ENCODE assay signal across 11 cellular contexts in genomic region chr14:76138758-76139723, GRCh38. TPM values are rescaled to one million over a fixed set of nuclear protein-coding genes. Genes with fewer than 3 reads are reported as not detected.
DNase-seq lines count a peak whose midpoint lies in the region; ATAC-seq, FAIRE-seq and TF ChIP-seq lines count a peak whose summit lies in the region.
"Had no signal": no experiment of that assay in that cellular context is flagged by ENCODE, and none has a peak within 500 bp of the region (broad histone marks: within the 10 kb centered on the region; RNA-seq: fewer than 3 reads in every experiment).

No MANE protein-coding gene starts in this region.

- peaks cover 29% of the 10 kb centered on the region for H3K27me3 ChIP-seq in H7 (ENCODE audit: control insufficient read depth, insufficient read depth, low read length)
- H3K27me3 ChIP-seq in astrocyte (ENCODE audit: insufficient read depth, low read length): peaks cover 55% of the 10 kb centered on the region
- peaks cover 65% of the 10 kb centered on the region for H3K27me3 ChIP-seq in iPS-15b (ENCODE audit: control insufficient read depth, insufficient read depth, low read length)

- no peak for ATAC-seq in GM18505 (IDR thresholded peaks at IDR 0.05; ENCODE audit: unreplicated experiment)
- no peak for ATAC-seq in HG02678 (IDR thresholded peaks at IDR 0.05; ENCODE audit: unreplicated experiment)
- ATAC-seq in GM18909 (IDR thresholded peaks at IDR 0.05; ENCODE audit: poor library complexity, unreplicated experiment): no peak
- no peak for ATAC-seq in HG02840 (IDR thresholded peaks at IDR 0.05; ENCODE audit: low FRiP score, unreplicated experiment)

- H4K20me1 ChIP-seq in astrocyte (ENCODE audit: insufficient read depth, low read length): no peaks in the 10 kb centered on the region

- H3K9me3 Mint-ChIP-seq in astrocyte (ENCODE audit: unreplicated experiment): peaks cover 5% of the 10 kb centered on the region

- peak overlapping the region; percentile 75 for H3K4me3 Mint-ChIP-seq in astrocyte (ENCODE audit: unreplicated experiment)
- H3K4me3 Mint-ChIP-seq: immature natural killer cell had no signal

- H3K9me3 ChIP-seq in astrocyte (ENCODE audit: insufficient read depth, low read depth, low read length) (no peaks in the 10 kb centered on the region), iPS-15b (ENCODE audit: control insufficient read depth, insufficient read depth, low read length) (no peaks in the 10 kb centered on the region)

- no peak for TF ChIP-seq POLR2A in GM18505 (IDR thresholded peaks at IDR 0.05; ENCODE audit: borderline replicate concordance, extremely low read depth, insufficient read depth, insufficient read length)

- H3K4me1 ChIP-seq in astrocyte (ENCODE audit: insufficient read depth, low read length): no peaks in the 10 kb centered on the region
- H3K4me1 ChIP-seq in iPS-15b (ENCODE audit: control insufficient read depth, insufficient read depth, low read length): peaks cover 10% of the 10 kb centered on the region

- H3K4me1 Mint-ChIP-seq in astrocyte (ENCODE audit: low read depth, unreplicated experiment): peaks cover 1% of the 10 kb centered on the region

- FAIRE-seq in astrocyte (lab: Jason Lieb, UNC): no peak
- FAIRE-seq: small intestine had no signal

- no peaks in the 10 kb centered on the region for H3K79me2 ChIP-seq in astrocyte (ENCODE audit: insufficient read depth, low read length)

- no peaks in the 10 kb centered on the region for H3K36me3 ChIP-seq in H7 (replicated peaks; ENCODE audit: control insufficient read depth, insufficient read depth, low read length)
- H3K36me3 ChIP-seq in astrocyte (ENCODE audit: insufficient read depth, low read length): no peaks in the 10 kb centered on the region
- no peaks in the 10 kb centered on the region for H3K36me3 ChIP-seq in iPS-15b (ENCODE audit: control insufficient read depth, insufficient read depth, low read length)

- H2AFZ ChIP-seq in astrocyte (ENCODE audit: low read depth, low read length): peak overlapping the region; percentile 52

- TF ChIP-seq CTCF in astrocyte (IDR thresholded peaks at IDR 0.05; ENCODE audit: insufficient read depth, low read depth, low read length) (no peak), retinal pigment epithelial cell (conservative IDR thresholded peaks at IDR 0.05; ENCODE audit: low read depth, low read length) (no peak)

- H3K27ac Mint-ChIP-seq in astrocyte (ENCODE audit: unreplicated experiment): no peak overlapping the region

- H3K27me3 Mint-ChIP-seq in astrocyte (ENCODE audit: low read depth, unreplicated experiment): peaks cover 65% of the 10 kb centered on the region

- H3K4me3 ChIP-seq in H7 (ENCODE audit: insufficient read depth, low read depth, low read length) (peak overlapping the region; percentile 49), astrocyte (ENCODE audit: insufficient read depth, low read depth, low read length) (no peak overlapping the region), iPS-15b (ENCODE audit: low read depth, low read length) (peak overlapping the region; percentile 65), retinal pigment epithelial cell (ENCODE audit: low read length) (peak overlapping the region; percentile 27)

- H3K4me2 ChIP-seq in astrocyte (ENCODE audit: low read length): peak overlapping the region; percentile 78

- H3K36me3 Mint-ChIP-seq in astrocyte (ENCODE audit: low read depth, unreplicated experiment): no peaks in the 10 kb centered on the region

- no peak overlapping the region for H3K27ac ChIP-seq in astrocyte (ENCODE audit: low read depth, low read length)

- no peak overlapping the region for H3K9ac ChIP-seq in astrocyte (ENCODE audit: low read length)
- H3K9ac ChIP-seq in iPS-15b (ENCODE audit: low read depth, low read length): no peak overlapping the region

- DNase-seq in H7: peak; percentile 91
- DNase-seq in astrocyte (ENCODE audit: low read depth): no peak
- DNase-seq in retinal pigment epithelial cell (ENCODE audit: low read depth): no peak
- DNase-seq: immature natural killer cell; NK-92 treated with Interleukin-12 subunit alpha and Interleukin-12 subunit beta, amount 100 ng/mL, for 24 hours; small intestine had no signal

RNA-seq across cellular contexts. Expression of gene GPATCH2L, which starts 12.7 kb away (rescaled TPM):
- total RNA-seq in H7 (2014; rRNA removed; shearing (Covaris generic)): 43.1 and 46.0 TPM in 2 replicates
- 54.3 and 60.8 TPM in 2 replicates for total RNA-seq in astrocyte
